Comparison of ENCODE assay signal across 1 cellular context in genomic region chr2:85852078-85852790, GRCh38.
A peak's percentile ranks its signal among the peaks of the same experiment; 100 is the strongest.
TF ChIP-seq lines count a peak whose summit lies in the region.

No MANE protein-coding gene starts in this region.

TF ChIP-seq in HepG2, 621 proteins besides CTCF, POLR2A, EP300 and RAD21:
- TF ChIP-seq ZNF570 (CRISPR knock-in tag; IDR thresholded peaks at IDR 0.05; ENCODE audit: borderline replicate concordance) (no peak), RAD51 (IDR thresholded peaks at IDR 0.05; ENCODE audit: borderline replicate concordance) (peak; percentile 74), USF2 (IDR thresholded peaks at IDR 0.05; ENCODE audit: low read depth, low read length) (peak; percentile 51), USF2 (CRISPR knock-in tag; IDR thresholded peaks at IDR 0.05; ENCODE audit: borderline replicate concordance) (no peak)
